Comparison of ENCODE assay signal across 7 cellular contexts in the genomic region with DNA sequence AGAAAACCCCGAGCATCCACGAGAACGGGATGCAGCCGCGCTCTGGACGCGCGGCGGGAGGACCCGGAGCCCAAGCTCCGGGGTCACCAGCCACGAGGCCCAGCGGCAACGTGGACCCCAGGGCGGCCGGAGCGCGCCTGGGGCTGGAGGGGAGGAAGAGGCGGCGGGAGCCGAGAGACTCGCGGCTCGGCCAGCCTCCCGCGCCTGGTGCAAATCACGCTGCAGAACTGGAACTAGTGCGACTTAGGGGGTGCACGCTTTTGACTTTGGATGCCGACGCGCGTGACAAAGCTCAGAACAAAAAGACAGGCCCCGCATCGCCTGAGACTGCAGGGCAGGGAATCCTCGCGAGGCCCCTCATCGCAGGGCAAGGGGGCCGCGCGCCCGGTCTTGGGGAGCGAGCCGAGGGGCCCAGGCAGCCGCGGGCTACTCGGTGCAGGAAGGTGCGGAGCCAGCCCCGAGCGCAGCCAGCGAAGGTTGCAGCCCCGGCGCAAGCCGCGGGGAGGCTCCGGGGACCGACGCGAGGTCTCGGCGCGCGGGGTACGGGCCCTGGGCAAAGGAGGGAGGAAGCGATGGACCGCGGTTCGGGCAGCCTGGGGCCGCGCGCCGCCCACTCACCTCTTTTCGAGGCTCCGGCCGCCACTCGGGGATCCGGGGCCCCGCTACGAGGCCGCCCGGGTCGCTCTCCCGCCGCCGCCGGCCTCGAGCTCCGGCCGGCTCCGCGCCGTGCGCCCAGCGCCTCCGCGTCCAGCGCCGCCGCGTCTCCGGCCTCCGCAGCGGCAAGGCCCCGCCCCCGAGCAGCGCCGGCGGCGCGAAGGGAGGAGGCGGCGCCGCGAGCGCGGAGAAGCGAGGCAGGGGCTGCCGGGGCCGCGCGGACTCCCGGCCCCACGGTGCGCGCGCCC. TPM values are rescaled to one million over a fixed set of nuclear protein-coding genes. Genes with fewer than 3 reads are reported as not detected.
DNase-seq lines count a peak whose midpoint lies in the region; ATAC-seq and TF ChIP-seq lines count a peak whose summit lies in the region.

A gene with protein sequence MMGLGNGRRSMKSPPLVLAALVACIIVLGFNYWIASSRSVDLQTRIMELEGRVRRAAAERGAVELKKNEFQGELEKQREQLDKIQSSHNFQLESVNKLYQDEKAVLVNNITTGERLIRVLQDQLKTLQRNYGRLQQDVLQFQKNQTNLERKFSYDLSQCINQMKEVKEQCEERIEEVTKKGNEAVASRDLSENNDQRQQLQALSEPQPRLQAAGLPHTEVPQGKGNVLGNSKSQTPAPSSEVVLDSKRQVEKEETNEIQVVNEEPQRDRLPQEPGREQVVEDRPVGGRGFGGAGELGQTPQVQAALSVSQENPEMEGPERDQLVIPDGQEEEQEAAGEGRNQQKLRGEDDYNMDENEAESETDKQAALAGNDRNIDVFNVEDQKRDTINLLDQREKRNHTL (minus strand): TSS at position 766 of the 902 bp plus-strand sequence. CDS start 20,238 bp downstream, outside the sequence.

- peak within 1 kb of the TSS in 1 of 3 donors; percentile 44 for H3K27ac Mint-ChIP-seq in IgD-negative memory B cell

- DNase-seq in SKM-1 treated with dmso at 0.1 percent for 144 hours (lab: John Stamatoyannopoulos, UW; ENCODE audit: unreplicated experiment): peak; percentile 26
- DNase-seq in dedifferentiated amniotic fluid mesenchymal stem cell (ENCODE audit: extremely low spot score): peak; percentile 41
- DNase-seq in left colon: peak in 1 of 2 donors; percentile 65
- DNase-seq in stimulated activated CD4-positive, alpha-beta T cell treated with anti-CD3 and anti-CD28 coated beads, Interleukin-4, amount 100 ng/mL, for 24 hours: peak; percentile 11

- H3K4me1 Mint-ChIP-seq in IgD-negative memory B cell: peaks cover 4 to 9% (median 6%) of the 10 kb centered on the region in 3 donors

- peak; percentile 77 for ATAC-seq in GM21737 (IDR thresholded peaks at IDR 0.05; ENCODE audit: unreplicated experiment)
- peak; percentile 73 for ATAC-seq in left colon

- H3K36me3 Mint-ChIP-seq in IgD-negative memory B cell: no peaks in the 10 kb centered on the region

- H3K4me3 Mint-ChIP-seq in IgD-negative memory B cell: peak within 1 kb of the TSS; percentile 84 to 96 (median 90)

- peaks cover 35% of the 10 kb centered on the region for H3K27me3 Mint-ChIP-seq in IgD-negative memory B cell

- peak within 1 kb of the TSS; percentile 63 for H3K4me3 ChIP-seq in GM12875 (ENCODE audit: low read depth, low read length)

- H3K9me3 Mint-ChIP-seq in IgD-negative memory B cell: peaks cover 0 to 2% (median 0%) of the 10 kb centered on the region in 3 donors

- intact Hi-C loops in left colon (cut with DNase I, micrococcal nuclease): no loop called here

- TF ChIP-seq CTCF in GM12875 (IDR thresholded peaks at IDR 0.05; ENCODE audit: borderline replicate concordance, insufficient read depth, low read depth, low read length): no peak

RNA-seq across cellular contexts. Expression of the gene that starts here (rescaled TPM):
- 1.5 TPM for polyA plus RNA-seq in IgD-negative memory B cell
- total RNA-seq in left colon: 100 to 1,000 TPM; 324 to 443 TPM
